1 cellular context compared by ENCODE assay signal in the genomic region with DNA sequence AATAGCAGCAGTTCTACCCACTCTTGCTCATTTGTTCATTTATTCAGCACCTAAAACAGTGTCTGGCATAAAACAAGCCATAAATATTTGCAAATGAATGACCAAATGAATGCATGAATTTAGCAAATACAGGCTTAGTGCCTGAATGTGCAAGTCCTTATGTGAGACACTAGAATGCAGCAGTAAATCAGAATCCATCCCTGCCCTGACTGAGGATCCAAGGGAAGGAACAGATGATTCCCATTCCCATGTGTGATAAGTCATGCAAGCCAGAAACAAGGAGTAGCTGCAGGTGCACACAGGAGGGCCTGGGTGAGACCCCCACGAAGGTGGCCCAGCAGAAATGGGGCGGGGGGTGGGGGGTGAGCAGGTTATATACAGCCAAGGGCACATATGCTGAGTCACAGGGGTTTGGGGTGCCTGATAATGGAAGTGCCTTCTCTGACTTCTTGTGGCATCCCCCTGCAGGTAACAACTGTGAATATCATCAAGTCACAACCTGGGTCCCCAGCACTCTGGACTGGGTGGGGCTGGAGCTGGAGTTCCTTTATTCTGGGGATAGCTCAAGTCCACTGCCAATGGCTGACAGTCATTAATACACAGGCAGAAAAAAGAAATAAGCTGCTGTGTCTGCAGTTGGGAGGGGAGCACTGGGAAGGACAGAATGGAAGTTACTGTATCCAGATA.
TF ChIP-seq lines count a peak whose summit lies in the region.

No MANE protein-coding gene starts in this region.

TF ChIP-seq in WTC11, 78 proteins besides CTCF, POLR2A, EP300 and RAD21 (continued from another document):
- TF ChIP-seq, protein P1, sequence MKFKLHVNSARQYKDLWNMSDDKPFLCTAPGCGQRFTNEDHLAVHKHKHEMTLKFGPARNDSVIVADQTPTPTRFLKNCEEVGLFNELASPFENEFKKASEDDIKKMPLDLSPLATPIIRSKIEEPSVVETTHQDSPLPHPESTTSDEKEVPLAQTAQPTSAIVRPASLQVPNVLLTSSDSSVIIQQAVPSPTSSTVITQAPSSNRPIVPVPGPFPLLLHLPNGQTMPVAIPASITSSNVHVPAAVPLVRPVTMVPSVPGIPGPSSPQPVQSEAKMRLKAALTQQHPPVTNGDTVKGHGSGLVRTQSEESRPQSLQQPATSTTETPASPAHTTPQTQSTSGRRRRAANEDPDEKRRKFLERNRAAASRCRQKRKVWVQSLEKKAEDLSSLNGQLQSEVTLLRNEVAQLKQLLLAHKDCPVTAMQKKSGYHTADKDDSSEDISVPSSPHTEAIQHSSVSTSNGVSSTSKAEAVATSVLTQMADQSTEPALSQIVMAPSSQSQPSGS (CRISPR knock-in tag; IDR thresholded peaks at IDR 0.05; ENCODE audit: borderline replicate concordance, low read depth): no peak
- TF ChIP-seq ETV6 (CRISPR knock-in tag; IDR thresholded peaks at IDR 0.05): no peak
TF ChIP-seq in WTC11: peak in this region for 0.
